ENCODE assay signal across 18 cellular contexts in the genomic region with DNA sequence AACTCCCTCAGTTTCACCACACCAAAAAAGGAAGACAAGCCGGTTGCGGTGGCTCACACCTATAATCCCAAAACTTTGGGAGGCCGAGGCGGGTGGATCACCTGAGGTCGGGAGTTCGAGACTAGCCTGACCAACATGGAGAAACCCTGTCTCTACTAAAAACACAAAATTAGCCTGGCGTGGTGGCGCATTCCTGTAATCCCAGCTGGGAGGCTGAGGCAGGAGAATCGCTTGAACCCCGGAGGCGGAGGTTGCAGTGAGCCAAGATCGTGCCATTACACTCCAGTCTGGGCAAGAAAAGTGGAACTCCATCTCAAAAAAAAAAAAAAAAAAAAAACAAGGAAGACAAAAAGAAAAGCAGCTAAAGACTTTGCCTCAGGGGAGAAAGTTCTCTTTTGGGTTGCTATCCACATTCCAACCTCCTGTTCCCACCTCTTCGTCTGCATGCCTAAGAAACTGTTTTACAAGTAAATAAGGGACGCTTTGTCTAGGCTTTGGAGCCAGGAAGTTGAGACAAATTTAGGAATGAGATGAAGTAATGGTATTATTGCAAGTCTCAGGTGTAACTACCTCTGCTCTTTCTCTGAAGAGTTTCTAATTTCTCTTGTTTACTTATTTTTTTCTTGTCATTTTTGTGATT. TPM values are rescaled to one million over a fixed set of nuclear protein-coding genes. Genes with fewer than 3 reads are reported as not detected.
"Had no signal": no experiment of that assay in that cellular context is flagged by ENCODE, and none has a peak within 500 bp of the region (broad histone marks: within the 10 kb centered on the region; RNA-seq: fewer than 3 reads in every experiment).

No MANE protein-coding gene starts in this region.

RNA-seq across cellular contexts. Expression of a gene that starts 4.7 kb away (rescaled TPM):
- total RNA-seq: activated naive CD4-positive, alpha-beta T cell treated with anti-CD3 and anti-CD28 coated beads for 36 hours; activated T-cell treated with anti-CD3 and anti-CD28 coated beads, Interleukin-2, amount 50 U/mL, for 4 hours; dermis blood vessel endothelial cell; epithelial cell of proximal tubule; fibroblast of lung; kidney; left lung; lung microvascular endothelial cell; mononuclear cell; osteoblast; progenitor cell of endocrine pancreas; skeletal muscle tissue; subcutaneous adipose tissue; T-helper 17 cell; tibial nerve; vagina had no signal
- polyA plus RNA-seq: fibroblast of lung, neural cell had no signal

RNA-seq across cellular contexts. Expression of a gene that starts 19.3 kb away (rescaled TPM):
- total RNA-seq: activated naive CD4-positive, alpha-beta T cell treated with anti-CD3 and anti-CD28 coated beads for 36 hours; activated T-cell treated with anti-CD3 and anti-CD28 coated beads, Interleukin-2, amount 50 U/mL, for 4 hours; fibroblast of lung; frontal cortex; left lung; mononuclear cell; skeletal muscle tissue had no signal
- polyA plus RNA-seq: fibroblast of lung, neural cell had no signal
